ENCODE assay signal across 15 cellular contexts in genomic region chr2:190334479-190335224, GRCh38. TPM values are rescaled to one million over a fixed set of nuclear protein-coding genes. Genes with fewer than 3 reads are reported as not detected.
DNase-seq lines count a peak whose midpoint lies in the region; ATAC-seq and TF ChIP-seq lines count a peak whose summit lies in the region.
"Had no signal": no experiment of that assay in that cellular context is flagged by ENCODE, and none has a peak within 500 bp of the region (broad histone marks: within the 10 kb centered on the region; RNA-seq: fewer than 3 reads in every experiment).

No MANE protein-coding gene starts in this region.

- H3K27me3 ChIP-seq in SJSA1 (replicated peaks) = no peaks in the 10 kb centered on the region

- no peaks in the 10 kb centered on the region for H3K27me3 Mint-ChIP-seq in Calu3 (ENCODE audit: unreplicated experiment)
- H3K27me3 Mint-ChIP-seq in progenitor cell of endocrine pancreas = no peaks in the 10 kb centered on the region
- peaks cover 9% of the 10 kb centered on the region for H3K27me3 Mint-ChIP-seq in osteocyte (ENCODE audit: unreplicated experiment)

- no peak overlapping the region for H3K4me3 ChIP-seq in SJSA1
- H3K4me3 ChIP-seq: GM23248 had no signal

- 0 out of 2 replicates have a peak overlapping the region, but pooled peaks have one; percentile 10 for H3K27ac ChIP-seq in SJSA1
- H3K27ac ChIP-seq: GM23248 had no signal

- H3K9me3 ChIP-seq in SJSA1 (replicated peaks) = no peaks in the 10 kb centered on the region

- BruUV-seq in Calu3 (replicated peaks; lab: Mats Ljungman, UMichigan) = no TSS peak

- no peak for TF ChIP-seq CTCF in Calu3 (IDR thresholded peaks at IDR 0.05; ENCODE audit: unreplicated experiment)
- no peak for TF ChIP-seq CTCF in progenitor cell of endocrine pancreas (IDR thresholded peaks at IDR 0.05; ENCODE audit: unreplicated experiment)
- no peak for TF ChIP-seq CTCF in osteocyte (IDR thresholded peaks at IDR 0.05)

- H3K4me1 Mint-ChIP-seq in Calu3 (ENCODE audit: low read depth, unreplicated experiment) = peaks cover 20% of the 10 kb centered on the region
- H3K4me1 Mint-ChIP-seq in progenitor cell of endocrine pancreas (ENCODE audit: low read depth) = peaks cover 21% of the 10 kb centered on the region
- H3K4me1 Mint-ChIP-seq in osteocyte (ENCODE audit: unreplicated experiment) = no peaks in the 10 kb centered on the region
- H3K4me1 Mint-ChIP-seq: B cell had no signal

- H3K27ac Mint-ChIP-seq in Calu3 (ENCODE audit: unreplicated experiment) = peak overlapping the region; percentile 57
- peak overlapping the region; percentile 15 for H3K27ac Mint-ChIP-seq in progenitor cell of endocrine pancreas
- H3K27ac Mint-ChIP-seq in osteocyte (ENCODE audit: unreplicated experiment) = no peak overlapping the region
- H3K27ac Mint-ChIP-seq: activated T-helper 2 cell treated with anti-CD3 and anti-CD28 coated beads, Interferon-gamma antibody, Interleukin-2, Interleukin-4, amounts not matched to agents 10 μg/mL and 5 μg/mL and 100 μg/mL, durations not matched to agents 14 hours and 24 hours and 36 hours; B cell; mesothelial cell of epicardium had no signal

- H3K36me3 Mint-ChIP-seq in Calu3 (ENCODE audit: insufficient read depth, unreplicated experiment) (no peaks in the 10 kb centered on the region), progenitor cell of endocrine pancreas (ENCODE audit: insufficient read depth) (no peaks in the 10 kb centered on the region), osteocyte (ENCODE audit: unreplicated experiment) (no peaks in the 10 kb centered on the region)
- H3K36me3 Mint-ChIP-seq: mesothelial cell of epicardium had no signal

- H3K4me3 Mint-ChIP-seq in Calu3 (ENCODE audit: low read depth, unreplicated experiment) (peak overlapping the region; percentile 40), progenitor cell of endocrine pancreas (ENCODE audit: low read depth) (no peak overlapping the region), osteocyte (ENCODE audit: unreplicated experiment) (no peak overlapping the region)
- H3K4me3 Mint-ChIP-seq: B cell, mesothelial cell of epicardium had no signal

- peaks cover 13% of the 10 kb centered on the region for H3K4me1 ChIP-seq in SJSA1 (replicated peaks)

- H3K9me3 Mint-ChIP-seq in Calu3 (ENCODE audit: low read depth, unreplicated experiment) = no peaks in the 10 kb centered on the region
- H3K9me3 Mint-ChIP-seq in progenitor cell of endocrine pancreas (ENCODE audit: low read depth) = no peaks in the 10 kb centered on the region
- no peaks in the 10 kb centered on the region for H3K9me3 Mint-ChIP-seq in osteocyte (ENCODE audit: unreplicated experiment)
- H3K9me3 Mint-ChIP-seq: activated T-helper 2 cell treated with anti-CD3 and anti-CD28 coated beads, Interferon-gamma antibody, Interleukin-2, Interleukin-4, amounts not matched to agents 10 μg/mL and 5 μg/mL and 100 μg/mL, durations not matched to agents 14 hours and 24 hours and 36 hours; mesothelial cell of epicardium had no signal

- no peak for DNase-seq in Calu3
- peak in 1 of 2 experiments; percentile 30 for DNase-seq in SJSA1 (ENCODE audit: low read depth in 1 of 2, low spot score in 2 of 2)
- DNase-seq in left cardiac atrium = no peak
- no peak for DNase-seq in progenitor cell of endocrine pancreas (ENCODE audit: low spot score, unreplicated experiment)
- no peak for DNase-seq in kidney glomerular epithelial cell (lab: John Stamatoyannopoulos, UW)
- no peak for DNase-seq in osteocyte (ENCODE audit: extremely low spot score, unreplicated experiment)
- DNase-seq: DND-41; GM23248; stimulated activated CD4-positive, alpha-beta T cell treated with anti-CD3 and anti-CD28 coated beads, Interleukin-2, amount 100 ng/mL, for 48 hours; T-helper 1 cell had no signal

- CTCF ChIA-PET in Calu3 (lab: Charles Lee) = no interaction called here

- intact Hi-C loops in Calu3 (cut with micrococcal nuclease; ENCODE audit: unreplicated experiment) = no loop called here
- intact Hi-C loops in left cardiac atrium (cut with DNase I) = no loop called here

- no peaks in the 10 kb centered on the region for H3K36me3 ChIP-seq in SJSA1

- ATAC-seq in left cardiac atrium (peak; percentile 79 to 89), HG03025 (IDR thresholded peaks at IDR 0.05; ENCODE audit: low FRiP score, unreplicated experiment) (no peak), HG03175 (IDR thresholded peaks at IDR 0.05; ENCODE audit: unreplicated experiment) (no peak)

RNA-seq across cellular contexts. Expression of gene INPP1, which starts 8.7 kb away (rescaled TPM):
- total RNA-seq in Calu3 (2022) = 23.1 and 30.1 TPM in 2 replicates
- 5.3 and 10.1 TPM in 2 replicates for total RNA-seq in SJSA1 (2014; rRNA removed; shearing (Covaris generic))
- total RNA-seq in left cardiac atrium = 10 to 100 TPM; 29.9 to 43.6 TPM
- total RNA-seq in progenitor cell of endocrine pancreas = 15.4 and 15.5 TPM in 2 replicates
- 17.3 and 18.2 TPM in 2 replicates for total RNA-seq in osteocyte

RNA-seq across cellular contexts. Expression of gene HIBCH, which starts 15.0 kb away (rescaled TPM):
- 35.1 and 44.6 TPM in 2 replicates for total RNA-seq in Calu3 (2022)
- total RNA-seq in SJSA1 (2014; rRNA removed; shearing (Covaris generic)) = 14.5 and 16.0 TPM in 2 replicates
- 10 to 100 TPM; 24.7 to 28.0 TPM for total RNA-seq in left cardiac atrium
- 49.5 and 54.8 TPM in 2 replicates for total RNA-seq in progenitor cell of endocrine pancreas
- total RNA-seq in osteocyte = 26.8 and 28.4 TPM in 2 replicates

Comparison
In these comparisons a context has a peak if more than half of its experiments do, and no peak if none do; other contexts are left out.
1. ATAC-seq: peak in left cardiac atrium (2 of 2); none in HG03025 (single experiment) and HG03175 (single experiment).